Comparison of ENCODE assay signal across 8 cellular contexts in genomic region chr12:45728625-45729232, GRCh38. TPM values are rescaled to one million over a fixed set of nuclear protein-coding genes. Genes with fewer than 3 reads are reported as not detected.
DNase-seq lines count a peak whose midpoint lies in the region; ATAC-seq and TF ChIP-seq lines count a peak whose summit lies in the region.

No MANE protein-coding gene starts in this region.

- H3K27me3 ChIP-seq in left ventricle myocardium inferior (ENCODE audit: low read depth): no peaks in the 10 kb centered on the region

- peak; percentile 98 for TF ChIP-seq CTCF in GM13977 (IDR thresholded peaks at IDR 0.05; ENCODE audit: extremely low read depth, insufficient read depth, missing control alignments)
- peak; percentile 98 for TF ChIP-seq CTCF in left ventricle myocardium inferior (IDR thresholded peaks at IDR 0.05; ENCODE audit: borderline replicate concordance)
- peak; percentile 93 for TF ChIP-seq CTCF in progenitor cell of endocrine pancreas (IDR thresholded peaks at IDR 0.05; ENCODE audit: unreplicated experiment)

- DNase-seq in GM13977 (ENCODE audit: low spot score) (peak; percentile 83), NCI-H1436 treated with DMSO at 0.1 percent for 48 hours (lab: John Stamatoyannopoulos, UW) (peak; percentile 66), T follicular helper cell (ENCODE audit: low read depth) (peak; percentile 94), amniotic epithelial cell (ENCODE audit: low read depth) (peak; percentile 96), left ventricle myocardium inferior (peak; percentile 97), progenitor cell of endocrine pancreas (ENCODE audit: low spot score, unreplicated experiment) (peak; percentile 98), ureter (ENCODE audit: low spot score) (peak; percentile 98)

- in situ Hi-C loops in GM13977 (cut with MboI; ENCODE audit: low pct_unique_long_range_greater_than_20kb, low sequenced_read_pairs, unreplicated experiment): loop anchor here (25.0 kb wide), 1 partner anchor 541 kb away; no protein-coding TSS in a partner anchor

- H3K36me3 ChIP-seq in left ventricle myocardium inferior: no peaks in the 10 kb centered on the region

- peak overlapping the region; percentile 97 for H3K4me3 Mint-ChIP-seq in progenitor cell of endocrine pancreas (ENCODE audit: low read depth)

- H3K4me1 ChIP-seq in left ventricle myocardium inferior: peaks cover 72% of the 10 kb centered on the region

- peaks cover 1% of the 10 kb centered on the region for H3K36me3 Mint-ChIP-seq in progenitor cell of endocrine pancreas (ENCODE audit: insufficient read depth)

- no peaks in the 10 kb centered on the region for H3K9me3 Mint-ChIP-seq in progenitor cell of endocrine pancreas (ENCODE audit: low read depth)

- H3K4me1 Mint-ChIP-seq in progenitor cell of endocrine pancreas (ENCODE audit: low read depth): peaks cover 28% of the 10 kb centered on the region

- H3K9me3 ChIP-seq in left ventricle myocardium inferior (replicated peaks): no peaks in the 10 kb centered on the region

- peak overlapping the region; percentile 89 for H3K4me3 ChIP-seq in left ventricle myocardium inferior

- intact Hi-C loops in left ventricle myocardium inferior (cut with micrococcal nuclease): no loop called here

- peak; percentile 46 for ATAC-seq in HG02870 (IDR thresholded peaks at IDR 0.05; ENCODE audit: unreplicated experiment)

- peak overlapping the region; percentile 99 for H3K27ac ChIP-seq in left ventricle myocardium inferior (replicated peaks)

- H3K27ac Mint-ChIP-seq in progenitor cell of endocrine pancreas: peak overlapping the region; percentile 99

- no peaks in the 10 kb centered on the region for H3K27me3 Mint-ChIP-seq in progenitor cell of endocrine pancreas

RNA-seq across cellular contexts. Expression of gene ARID2, which starts 0.8 kb away (rescaled TPM):
- 15.7 TPM for total RNA-seq in left ventricle myocardium inferior
- total RNA-seq in progenitor cell of endocrine pancreas: 60.9 and 63.6 TPM in 2 replicates
- total RNA-seq in ureter: 44.5 TPM

Comparison
In these comparisons a context has a peak if more than half of its experiments do, and no peak if none do; other contexts are left out.
1. Peak in every context shown above with its lines: DNase-seq, ATAC-seq, H3K4me3 ChIP-seq and H3K27ac ChIP-seq.